30 cellular contexts compared by ENCODE assay signal in genomic region chr1:197899037-197899436, GRCh38. TPM values are rescaled to one million over a fixed set of nuclear protein-coding genes. Genes with fewer than 3 reads are reported as not detected.
"Had no signal": no experiment of that assay in that cellular context is flagged by ENCODE, and none has a peak within 500 bp of the region (broad histone marks: within the 10 kb centered on the region; RNA-seq: fewer than 3 reads in every experiment).

No MANE protein-coding gene starts in this region.

- H3K27ac ChIP-seq: coronary artery, dorsolateral prefrontal cortex, esophagus muscularis mucosa, gastrocnemius medialis, heart right ventricle, left lung, lower lobe of right lung had no signal

- H3K4me3 ChIP-seq: coronary artery, dorsolateral prefrontal cortex, esophagus muscularis mucosa, gastrocnemius medialis, heart right ventricle, left lung, lower lobe of right lung had no signal

- ATAC-seq: gastrocnemius medialis, heart right ventricle, left cardiac atrium, left lung, left ventricle myocardium superior, lower lobe of right lung had no signal

- FAIRE-seq: colon, endothelial cell of umbilical vein, islet of Langerhans, keratinocyte had no signal

- DNase-seq: dermis blood vessel endothelial cell; dorsolateral prefrontal cortex; effector CD4-positive, alpha-beta T cell; effector memory CD4-positive, alpha-beta T cell; foreskin melanocyte; gastrocnemius medialis; glutamatergic neuron; head of caudate nucleus; heart right ventricle; hippocampal formation; left cardiac atrium; left lung; left ventricle myocardium superior; lower lobe of right lung; mesenchymal stem cell had no signal

- H3K9me3 ChIP-seq: esophagus muscularis mucosa, gastrocnemius medialis, heart right ventricle, left lung, lower lobe of right lung had no signal

- H3K27ac Mint-ChIP-seq: mesothelial cell of epicardium had no signal

- H3K36me3 ChIP-seq: esophagus muscularis mucosa, gastrocnemius medialis, heart right ventricle, left lung, lower lobe of right lung had no signal

- H3K27me3 ChIP-seq: gastrocnemius medialis had no signal

- H3K4me3 Mint-ChIP-seq: mesothelial cell of epicardium had no signal

RNA-seq across cellular contexts. Expression of gene LHX9, which starts 18.1 kb away (rescaled TPM):
- total RNA-seq: dermis blood vessel endothelial cell, endothelial cell of umbilical vein, epithelial cell of proximal tubule, esophagus muscularis mucosa, fibroblast of lung, fibroblast of villous mesenchyme, glomerular endothelial cell, lower leg skin, lung microvascular endothelial cell, mesenteric fat pad had no signal
- polyA plus RNA-seq: endothelial cell of umbilical vein, esophagus, fibroblast of lung, keratinocyte had no signal
